In the genomic region with DNA sequence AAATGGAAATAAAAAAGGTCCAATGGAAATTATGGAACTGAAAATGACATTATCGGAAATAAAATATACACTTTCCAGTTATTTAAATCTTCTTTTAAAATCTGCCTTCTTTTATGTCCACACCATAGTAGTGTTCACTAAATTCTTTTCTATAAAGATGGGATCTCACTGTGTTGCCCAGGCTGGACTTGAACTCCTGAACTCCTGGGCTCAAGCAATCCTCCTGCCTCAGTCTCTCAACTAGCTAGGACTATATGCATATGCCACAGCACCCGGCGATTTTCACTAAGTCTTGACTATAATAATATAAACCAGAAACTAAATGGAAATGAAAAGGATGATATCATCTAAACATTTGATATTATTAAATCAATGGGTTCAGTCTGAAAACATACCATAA, we compare ENCODE assay signal across 20 cellular contexts.
"Had no signal": no experiment of that assay in that cellular context is flagged by ENCODE, and none has a peak within 500 bp of the region (broad histone marks: within the 10 kb centered on the region; RNA-seq: fewer than 3 reads in every experiment).

No MANE protein-coding gene starts in this region.

- H2AFZ ChIP-seq: PC-9 had no signal

- H3K27me3 ChIP-seq: adrenal gland had no signal

- H3K9me3 ChIP-seq: adrenal gland had no signal

- H3K4me3 Mint-ChIP-seq: activated CD4-positive, alpha-beta memory T cell treated with anti-CD3 and anti-CD28 coated beads for 36 hours; activated CD4-positive, alpha-beta T cell treated with anti-CD3 and anti-CD28 coated beads, Interleukin-2, amount 10 ng/mL, durations not matched to agents 7 days and 5 days; activated naive CD8-positive, alpha-beta T cell treated with anti-CD3 and anti-CD28 coated beads, Interleukin-2, amount 10 ng/mL, durations not matched to agents 7 days and 5 days; T-helper 17 cell had no signal

- H3K27me3 Mint-ChIP-seq: activated CD4-positive, alpha-beta memory T cell treated with anti-CD3 and anti-CD28 coated beads for 36 hours; activated CD4-positive, alpha-beta T cell treated with anti-CD3 and anti-CD28 coated beads, Interleukin-2, amount 10 ng/mL, durations not matched to agents 7 days and 5 days; activated naive CD8-positive, alpha-beta T cell treated with anti-CD3 and anti-CD28 coated beads, Interleukin-2, amount 10 ng/mL, durations not matched to agents 7 days and 5 days; T-helper 17 cell had no signal

- H3K4me3 ChIP-seq: adrenal gland, PC-9 had no signal

- DNase-seq: activated CD4-positive, alpha-beta memory T cell treated with anti-CD3 and anti-CD28 coated beads for 36 hours; activated CD4-positive, alpha-beta T cell treated with anti-CD3 and anti-CD28 coated beads, Interleukin-2, amount 10 ng/mL, durations not matched to agents 7 days and 5 days; activated CD4-positive, CD25-positive, alpha-beta regulatory T cell; activated naive CD4-positive, alpha-beta T cell treated with anti-CD3 and anti-CD28 coated beads, Interleukin-2, amount 50 U/mL, for 16 hours; activated naive CD8-positive, alpha-beta T cell treated with anti-CD3 and anti-CD28 coated beads, Interleukin-2, amount 10 ng/mL, durations not matched to agents 7 days and 5 days; activated T-cell treated with anti-CD3 and anti-CD28 coated beads for 4 hours; activated T-cell treated with anti-CD3 and anti-CD28 coated beads, Interleukin-2, amount 50 U/mL, for 48 hours; adrenal gland; anterior cingulate cortex; cerebellar nuclear complex; NCI-H1105 treated with DMSO at 0.1 percent for 48 hours; NCI-H1436 treated with DMSO at 0.1 percent for 48 hours; NCI-H187; NCI-H2081; NCI-H446; NCI-H524; PC-9; SHP77 treated with DMSO at 0.1 percent for 48 hours; T-helper 17 cell; T-helper 9 cell had no signal

- ATAC-seq: T-helper 17 cell had no signal

- H3K27ac ChIP-seq: adrenal gland, PC-9 had no signal

- H3K36me3 ChIP-seq: adrenal gland had no signal

- H3K4me2 ChIP-seq: PC-9 had no signal

- H3K9me3 Mint-ChIP-seq: activated CD4-positive, alpha-beta memory T cell treated with anti-CD3 and anti-CD28 coated beads for 36 hours; activated CD4-positive, alpha-beta T cell treated with anti-CD3 and anti-CD28 coated beads, Interleukin-2, amount 10 ng/mL, durations not matched to agents 7 days and 5 days; activated naive CD8-positive, alpha-beta T cell treated with anti-CD3 and anti-CD28 coated beads, Interleukin-2, amount 10 ng/mL, durations not matched to agents 7 days and 5 days had no signal

- H3K27ac Mint-ChIP-seq: activated CD4-positive, alpha-beta memory T cell treated with anti-CD3 and anti-CD28 coated beads for 36 hours; activated CD4-positive, alpha-beta T cell treated with anti-CD3 and anti-CD28 coated beads, Interleukin-2, amount 10 ng/mL, durations not matched to agents 7 days and 5 days; activated naive CD8-positive, alpha-beta T cell treated with anti-CD3 and anti-CD28 coated beads, Interleukin-2, amount 10 ng/mL, durations not matched to agents 7 days and 5 days; T-helper 17 cell had no signal
